In the genomic region with DNA sequence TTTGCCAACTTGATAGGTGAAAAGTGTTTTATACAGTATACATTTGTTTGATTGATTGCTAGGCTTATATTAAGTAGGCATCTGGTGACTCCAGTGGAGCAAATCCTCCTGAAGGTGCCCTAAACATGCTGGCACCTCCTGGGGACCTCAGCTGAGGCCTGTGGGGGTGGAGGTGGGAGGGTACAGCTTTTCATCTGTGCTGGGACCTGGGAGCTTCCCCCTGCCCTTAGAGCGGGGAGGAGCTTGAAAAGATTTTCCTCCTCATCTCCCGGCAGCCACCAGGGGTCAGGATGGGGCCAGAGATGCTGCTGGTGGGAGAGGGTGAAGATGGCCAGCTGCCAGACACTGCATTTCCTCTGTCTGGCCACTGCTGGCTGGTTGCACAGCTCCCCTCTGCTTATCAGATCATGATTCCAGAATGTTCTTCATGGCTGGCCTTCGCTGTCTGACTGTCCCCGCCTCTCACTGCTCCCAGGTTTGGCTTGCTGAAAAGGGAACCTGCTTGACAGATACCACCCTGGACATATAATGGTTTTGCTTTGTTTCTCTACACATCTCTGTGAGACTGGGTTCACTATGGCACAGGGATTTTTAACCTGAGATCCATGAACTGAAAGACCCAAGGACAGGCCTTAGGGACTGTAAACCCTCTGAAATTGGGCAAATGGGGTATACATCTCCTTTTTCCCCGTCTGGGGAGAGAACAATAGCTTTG, we compare ENCODE assay signal across 8 cellular contexts. TPM values are rescaled to one million over a fixed set of nuclear protein-coding genes. Genes with fewer than 3 reads are reported as not detected.
DNase-seq lines count a peak whose midpoint lies in the region; ATAC-seq and TF ChIP-seq lines count a peak whose summit lies in the region.

No MANE protein-coding gene starts in this region.

- CTCF ChIA-PET in GM10248 (lab: Yijun Ruan, JAX), result interaction anchor here (0.7 to 4.3 kb wide), 59 partner anchors 8 to 842 kb away, joined by 3 to 95 read pairs (median 5); partner anchors contain the start of genes AP1G2, CIDEB, DHRS2 and DHRS4

- no peaks in the 10 kb centered on the region for H3K36me3 ChIP-seq in osteoblast (ENCODE audit: insufficient read depth, low read length)
- H3K36me3 ChIP-seq in thyroid gland, result no peaks in the 10 kb centered on the region

- H2AFZ ChIP-seq in osteoblast (ENCODE audit: low read length), result no peak overlapping the region

- no peaks in the 10 kb centered on the region for H3K27me3 ChIP-seq in osteoblast (ENCODE audit: insufficient read depth, low read length)
- no peaks in the 10 kb centered on the region for H3K27me3 ChIP-seq in thyroid gland

- no peaks in the 10 kb centered on the region for H3K9me3 ChIP-seq in osteoblast (ENCODE audit: low read depth, low read length)
- no peaks in the 10 kb centered on the region for H3K9me3 ChIP-seq in thyroid gland

- H3K4me3 ChIP-seq in osteoblast (ENCODE audit: insufficient read depth, low read length) (no peak overlapping the region), thyroid gland (replicated peaks in 1 of 3) (no peak overlapping the region)

- peak; percentile 86 for TF ChIP-seq CTCF in GM10248 (IDR thresholded peaks at IDR 0.05; ENCODE audit: control extremely low read depth, extremely low read depth, low read depth, missing control alignments)
- TF ChIP-seq CTCF in osteoblast (IDR thresholded peaks at IDR 0.05; ENCODE audit: extremely low read depth, low read depth, low read length), result peak; percentile 81
- peak; percentile 70 to 91 (median 75) for TF ChIP-seq CTCF in thyroid gland (IDR thresholded peaks at IDR 0.05)

- H3K4me2 ChIP-seq in osteoblast (ENCODE audit: insufficient read depth, low read length), result no peak overlapping the region

- TF ChIP-seq POLR2A in thyroid gland (IDR thresholded peaks at IDR 0.05), result no peak

- H3K4me1 ChIP-seq in osteoblast (ENCODE audit: insufficient read depth, low read length) (no peaks in the 10 kb centered on the region), thyroid gland (peaks cover 0 to 6% of the 10 kb centered on the region in 2 donors)

- POLR2A ChIA-PET in GM10248 (lab: Yijun Ruan, JAX), result interaction anchor here (1.4 kb wide), 1 partner anchor 17 kb away, joined by 3 read pairs; no protein-coding TSS in a partner anchor

- no peaks in the 10 kb centered on the region for H3K79me2 ChIP-seq in osteoblast (ENCODE audit: insufficient read depth, low read length)

- peak; percentile 98 for ATAC-seq in HG02571 (IDR thresholded peaks at IDR 0.05; ENCODE audit: unreplicated experiment)

- 17 to 18% methylated on average over 4 to 5 of the region's 5 CpGs for WGBS in thyroid gland, 2 donors

- no peaks in the 10 kb centered on the region for H4K20me1 ChIP-seq in osteoblast (ENCODE audit: insufficient read depth, low read length)

- intact Hi-C loops in thyroid gland (cut with DNase I), result no loop called here

- H3K27ac ChIP-seq in osteoblast (ENCODE audit: low read depth, low read length) (no peak overlapping the region), thyroid gland (no peak overlapping the region)

- DNase-seq in GM10248 (ENCODE audit: extremely low spot score), result peak; percentile 89
- peak; percentile 77 for DNase-seq in MV-4-11 (lab: John Stamatoyannopoulos, UW)
- peak; percentile 85 to 91 for DNase-seq in SHP77 (lab: John Stamatoyannopoulos, UW)
- peak; percentile 91 for DNase-seq in activated effector memory CD4-positive, alpha-beta T cell treated with anti-CD3 and anti-CD28 coated beads, Interleukin-2, amount 50 U/mL, for 16 hours
- peak; percentile 77 for DNase-seq in foreskin melanocyte
- DNase-seq in osteoblast (ENCODE audit: insufficient read length, low spot score, missing footprints), result peak; percentile 97
- DNase-seq in thyroid gland, result peak; percentile 92 to 93

RNA-seq across cellular contexts. Expression of gene JPH4, which starts 10.5 kb away (rescaled TPM):
- total RNA-seq in osteoblast (not detected in 2 replicates), thyroid gland (under 1 TPM in 3 of 4 donors, not detected in 1; 0.11 to 0.54 (median 0.27) TPM)

RNA-seq across cellular contexts. Expression of gene AP1G2, which starts 21.4 kb away (rescaled TPM):
- total RNA-seq in osteoblast, result 7.7 and 10.9 TPM in 2 replicates
- total RNA-seq in thyroid gland, result 100 to 1,000 TPM in 3 of 4 donors, 10 to 100 TPM in 1; 71.6 to 128 (median 114) TPM

RNA-seq across cellular contexts. Expression of gene THTPA, which starts 33.0 kb away (rescaled TPM):
- 27.4 and 27.5 TPM in 2 replicates for total RNA-seq in osteoblast
- 10 to 100 TPM; 15.3 to 48.1 (median 28.3) TPM for total RNA-seq in thyroid gland

RNA-seq across cellular contexts. Expression of gene ZFHX2, which starts 37.5 kb away (rescaled TPM):
- total RNA-seq in osteoblast (0.59 and 0.72 TPM in 2 replicates), thyroid gland (1 to 10 TPM in 3 of 4 donors, under 1 TPM in 1; 0.46 to 2.3 (median 1.4) TPM)

RNA-seq across cellular contexts. Expression of gene DHRS2, which starts 47.1 kb away (rescaled TPM):
- under 0.01 and 0.29 TPM in 2 replicates for total RNA-seq in osteoblast
- total RNA-seq in thyroid gland, result not detected
